Comparison of ENCODE assay signal across 15 cellular contexts in the genomic region with DNA sequence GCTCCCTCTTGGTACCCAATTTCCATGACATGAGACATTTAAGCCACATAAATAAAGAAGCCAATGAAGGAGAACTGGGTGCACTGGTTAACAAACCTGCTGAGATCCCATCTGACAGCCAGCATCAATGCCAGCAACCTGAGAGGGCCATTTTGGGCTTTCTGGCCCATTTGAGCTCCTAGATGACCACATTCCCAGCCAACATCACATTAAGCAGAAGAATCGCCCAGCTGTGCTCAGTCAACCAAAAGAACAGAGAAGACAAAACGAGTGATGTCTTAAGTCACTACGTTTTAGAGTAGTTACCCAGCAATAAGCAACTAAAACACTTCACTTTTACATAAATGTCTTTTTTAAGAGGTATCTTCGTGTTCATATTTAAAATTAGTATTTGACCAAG. TPM values are rescaled to one million over a fixed set of nuclear protein-coding genes. Genes with fewer than 3 reads are reported as not detected.
DNase-seq lines count a peak whose midpoint lies in the region; ATAC-seq and TF ChIP-seq lines count a peak whose summit lies in the region.
"Had no signal": no experiment of that assay in that cellular context is flagged by ENCODE, and none has a peak within 500 bp of the region (broad histone marks: within the 10 kb centered on the region; RNA-seq: fewer than 3 reads in every experiment).

No MANE protein-coding gene starts in this region.

- no peak overlapping the region for H2AFZ ChIP-seq in PC-3 (ENCODE audit: low read length)

- H3K9me2 ChIP-seq in DOHH2 (replicated peaks; ENCODE audit: control insufficient read depth, low read length): no peaks in the 10 kb centered on the region
- H3K9me2 ChIP-seq in PC-3 (replicated peaks; ENCODE audit: low read length): no peaks in the 10 kb centered on the region

- H3K79me2 ChIP-seq in DOHH2 (ENCODE audit: control insufficient read depth, low read length): peaks cover 79% of the 10 kb centered on the region
- peaks cover 32% of the 10 kb centered on the region for H3K79me2 ChIP-seq in PC-3 (ENCODE audit: low read length)

- peak overlapping the region; percentile 80 for H3K27ac Mint-ChIP-seq in activated CD4-positive, alpha-beta memory T cell treated with anti-CD3 and anti-CD28 coated beads, Interleukin-2, amount 10 ng/mL, durations not matched to agents 7 days and 5 days
- peak overlapping the region; percentile 87 to 100 (median 94) for H3K27ac Mint-ChIP-seq in immature natural killer cell

- BruUV-seq in PC-3 (replicated peaks; lab: Mats Ljungman, UMichigan): no TSS peak

- H3K4me3 Mint-ChIP-seq in activated CD4-positive, alpha-beta memory T cell treated with anti-CD3 and anti-CD28 coated beads, Interleukin-2, amount 10 ng/mL, durations not matched to agents 7 days and 5 days: peak overlapping the region; percentile 50
- H3K4me3 Mint-ChIP-seq in immature natural killer cell: peak overlapping the region; percentile 55 to 84 (median 80)
- H3K4me3 Mint-ChIP-seq: neural crest cell had no signal

- H3F3A ChIP-seq in DOHH2 (ENCODE audit: control insufficient read depth, insufficient read depth) (peaks cover 27% of the 10 kb centered on the region), PC-3 (ENCODE audit: low read length, unreplicated experiment) (no peaks in the 10 kb centered on the region)

- peaks cover 77% of the 10 kb centered on the region for H3K36me3 Mint-ChIP-seq in activated CD4-positive, alpha-beta memory T cell treated with anti-CD3 and anti-CD28 coated beads, Interleukin-2, amount 10 ng/mL, durations not matched to agents 7 days and 5 days (ENCODE audit: low read depth)
- peaks cover 3 to 35% (median 11%) of the 10 kb centered on the region in 3 donors for H3K36me3 Mint-ChIP-seq in immature natural killer cell

- DNase-seq in DMS79 treated with DMSO at 0.1 percent for 48 hours (lab: John Stamatoyannopoulos, UW): peak; percentile 36
- DNase-seq in DMS79 (lab: John Stamatoyannopoulos, UW): no peak
- no peak for DNase-seq in activated CD4-positive, alpha-beta memory T cell treated with anti-CD3 and anti-CD28 coated beads, Interleukin-2, amount 10 ng/mL, durations not matched to agents 7 days and 5 days
- no peak for DNase-seq in immature natural killer cell
- DNase-seq in PC-3: no peak
- DNase-seq: left ventricle myocardium inferior; Right ventricle myocardium superior; stimulated activated CD4-positive, alpha-beta T cell treated with anti-CD3 and anti-CD28 coated beads, Interleukin-2, amount 100 ng/mL, for 24 hours; stimulated activated CD8-positive, alpha-beta memory T cell treated with anti-CD3 and anti-CD28 coated beads, Interleukin-4, amount 100 ng/mL, for 48 hours; upper lobe of right lung had no signal

- H3K27me3 Mint-ChIP-seq in activated CD4-positive, alpha-beta memory T cell treated with anti-CD3 and anti-CD28 coated beads, Interleukin-2, amount 10 ng/mL, durations not matched to agents 7 days and 5 days: no peaks in the 10 kb centered on the region
- H3K27me3 Mint-ChIP-seq in immature natural killer cell (ENCODE audit: low read depth in 3 of 3): peaks cover 0 to 2% (median 0%) of the 10 kb centered on the region in 3 donors

- 0 out of 2 replicates have a peak overlapping the region, but pooled peaks have one; percentile 16 for H3K4me2 ChIP-seq in DOHH2 (ENCODE audit: low read length)
- no peak overlapping the region for H3K4me2 ChIP-seq in PC-3 (ENCODE audit: low read length)

- H3K36me3 ChIP-seq in DOHH2 (ENCODE audit: control insufficient read depth, low read length) (peaks cover 71% of the 10 kb centered on the region), PC-3 (ENCODE audit: low read depth, low read length) (peaks cover 22% of the 10 kb centered on the region)
- H3K36me3 ChIP-seq: left ventricle myocardium inferior had no signal

- H3K9me3 Mint-ChIP-seq in activated CD4-positive, alpha-beta memory T cell treated with anti-CD3 and anti-CD28 coated beads, Interleukin-2, amount 10 ng/mL, durations not matched to agents 7 days and 5 days: no peaks in the 10 kb centered on the region
- H3K9me3 Mint-ChIP-seq in immature natural killer cell: no peaks in the 10 kb centered on the region

- H3K4me3 ChIP-seq in DOHH2 (ENCODE audit: low read length) (0 out of 2 replicates have a peak overlapping the region, but pooled peaks have one; percentile 2), PC-3 (ENCODE audit: low read length) (no peak overlapping the region)
- H3K4me3 ChIP-seq: left ventricle myocardium inferior, upper lobe of right lung had no signal

- no peaks in the 10 kb centered on the region for H3K9me3 ChIP-seq in DOHH2 (ENCODE audit: control insufficient read depth, insufficient read depth, low read length)
- no peaks in the 10 kb centered on the region for H3K9me3 ChIP-seq in PC-3 (ENCODE audit: low read length)
- H3K9me3 ChIP-seq: left ventricle myocardium inferior, upper lobe of right lung had no signal

- peaks cover 67% of the 10 kb centered on the region for H3K4me1 Mint-ChIP-seq in activated CD4-positive, alpha-beta memory T cell treated with anti-CD3 and anti-CD28 coated beads, Interleukin-2, amount 10 ng/mL, durations not matched to agents 7 days and 5 days
- peaks cover 62 to 77% of the 10 kb centered on the region in 2 donors for H3K4me1 Mint-ChIP-seq in immature natural killer cell

- ATAC-seq in HG02571 (IDR thresholded peaks at IDR 0.05; ENCODE audit: unreplicated experiment): no peak
- no peak for ATAC-seq in PC-3
- ATAC-seq in GM18520 (IDR thresholded peaks at IDR 0.05; ENCODE audit: unreplicated experiment): no peak

- peaks cover 46% of the 10 kb centered on the region for H4K20me1 ChIP-seq in DOHH2 (ENCODE audit: control insufficient read depth, insufficient read depth, low read depth, low read length)
- H4K20me1 ChIP-seq in PC-3 (ENCODE audit: low read length): 0 out of 2 replicates have a peak, but pooled peaks cover 6% of the 10 kb centered on the region

- intact Hi-C loops in PC-3 (cut with micrococcal nuclease): loop anchor here (1.0 to 5.0 kb wide), 2 partner anchors 129 to 157 kb away; no protein-coding TSS in a partner anchor

- CTCF ChIA-PET in activated CD4-positive, alpha-beta memory T cell treated with anti-CD3 and anti-CD28 coated beads, Interleukin-2, amount 10 ng/mL, durations not matched to agents 7 days and 5 days (lab: Charles Lee): interaction anchor here (0.7 to 4.0 kb wide), 21 partner anchors 8 to 164 kb away, joined by 3 to 53 read pairs (median 9); a partner anchor contains a TSS
- CTCF ChIA-PET in PC-3 (lab: Charles Lee): interaction anchor here (0.7 to 1.8 kb wide), 2 partner anchors 34 to 147 kb away, joined by 3 to 12 read pairs; no protein-coding TSS in a partner anchor

- no peak overlapping the region for H3K27ac ChIP-seq in DOHH2 (ENCODE audit: low read depth, low read length)
- no peak overlapping the region for H3K27ac ChIP-seq in PC-3 (ENCODE audit: low read length)
- H3K27ac ChIP-seq: 22Rv1, left ventricle myocardium inferior, upper lobe of right lung had no signal

- TF ChIP-seq CTCF in DOHH2 (IDR thresholded peaks at IDR 0.05; ENCODE audit: low read depth, low read length, poor library complexity, severe bottlenecking) (no peak), PC-3 (conservative IDR thresholded peaks at IDR 0.05; ENCODE audit: low read depth, low read length) (no peak)

- H3K9ac ChIP-seq in PC-3 (ENCODE audit: low read length): no peak overlapping the region

- POLR2A ChIA-PET in activated CD4-positive, alpha-beta memory T cell treated with anti-CD3 and anti-CD28 coated beads, Interleukin-2, amount 10 ng/mL, durations not matched to agents 7 days and 5 days (lab: Charles Lee): interaction anchor here (0.9 to 18.7 kb wide), 12 partner anchors 8 to 161 kb away, joined by 3 to 552 read pairs (median 8); a partner anchor contains a TSS
- POLR2A ChIA-PET in PC-3 (lab: Charles Lee; ENCODE audit: unreplicated experiment): no interaction called here

- H3K4me1 ChIP-seq in DOHH2 (ENCODE audit: control insufficient read depth, low read length) (peaks cover 33% of the 10 kb centered on the region), PC-3 (ENCODE audit: insufficient read depth, low read length) (no peaks in the 10 kb centered on the region)
- H3K4me1 ChIP-seq: left ventricle myocardium inferior had no signal

- H3K27me3 ChIP-seq in DOHH2 (ENCODE audit: control insufficient read depth, low read length) (no peaks in the 10 kb centered on the region), PC-3 (ENCODE audit: low read length) (no peaks in the 10 kb centered on the region)
- H3K27me3 ChIP-seq: upper lobe of right lung had no signal

RNA-seq across cellular contexts. Expression of a gene that starts 21.9 kb away (rescaled TPM):
- 1,000 to 10,000 TPM; 1,272 to 1,280 TPM for total RNA-seq in activated CD4-positive, alpha-beta memory T cell treated with anti-CD3 and anti-CD28 coated beads, Interleukin-2, amount 10 ng/mL, durations not matched to agents 7 days and 5 days
- polyA plus RNA-seq in immature natural killer cell: 1,000 to 10,000 TPM; 1,594 to 2,414 (median 2,262) TPM
- 133 and 143 TPM in 2 replicates for total RNA-seq in PC-3 (2014; rRNA removed)

RNA-seq across cellular contexts. Expression of a gene that starts 51.7 kb away (rescaled TPM):
- total RNA-seq in activated CD4-positive, alpha-beta memory T cell treated with anti-CD3 and anti-CD28 coated beads, Interleukin-2, amount 10 ng/mL, durations not matched to agents 7 days and 5 days: 1 to 10 TPM in 1 of 2 experiments, under 1 TPM in 1; 0.83 to 1.1 TPM
- polyA plus RNA-seq in immature natural killer cell: 1 to 10 TPM in 1 of 3 donors, under 1 TPM in 2; 0.10 to 1.1 (median 0.12) TPM
- total RNA-seq in PC-3 (2014; rRNA removed): 0.26 and 0.35 TPM in 2 replicates
- total RNA-seq: left ventricle myocardium inferior, Right ventricle myocardium superior had no signal

RNA-seq across cellular contexts. Expression of a gene that starts 55.2 kb away (rescaled TPM):
- total RNA-seq in activated CD4-positive, alpha-beta memory T cell treated with anti-CD3 and anti-CD28 coated beads, Interleukin-2, amount 10 ng/mL, durations not matched to agents 7 days and 5 days: not detected
- not detected for polyA plus RNA-seq in immature natural killer cell
- total RNA-seq in PC-3 (2014; rRNA removed): not detected in 2 replicates
- total RNA-seq: left ventricle myocardium inferior, Right ventricle myocardium superior had no signal
